In the genomic region with DNA sequence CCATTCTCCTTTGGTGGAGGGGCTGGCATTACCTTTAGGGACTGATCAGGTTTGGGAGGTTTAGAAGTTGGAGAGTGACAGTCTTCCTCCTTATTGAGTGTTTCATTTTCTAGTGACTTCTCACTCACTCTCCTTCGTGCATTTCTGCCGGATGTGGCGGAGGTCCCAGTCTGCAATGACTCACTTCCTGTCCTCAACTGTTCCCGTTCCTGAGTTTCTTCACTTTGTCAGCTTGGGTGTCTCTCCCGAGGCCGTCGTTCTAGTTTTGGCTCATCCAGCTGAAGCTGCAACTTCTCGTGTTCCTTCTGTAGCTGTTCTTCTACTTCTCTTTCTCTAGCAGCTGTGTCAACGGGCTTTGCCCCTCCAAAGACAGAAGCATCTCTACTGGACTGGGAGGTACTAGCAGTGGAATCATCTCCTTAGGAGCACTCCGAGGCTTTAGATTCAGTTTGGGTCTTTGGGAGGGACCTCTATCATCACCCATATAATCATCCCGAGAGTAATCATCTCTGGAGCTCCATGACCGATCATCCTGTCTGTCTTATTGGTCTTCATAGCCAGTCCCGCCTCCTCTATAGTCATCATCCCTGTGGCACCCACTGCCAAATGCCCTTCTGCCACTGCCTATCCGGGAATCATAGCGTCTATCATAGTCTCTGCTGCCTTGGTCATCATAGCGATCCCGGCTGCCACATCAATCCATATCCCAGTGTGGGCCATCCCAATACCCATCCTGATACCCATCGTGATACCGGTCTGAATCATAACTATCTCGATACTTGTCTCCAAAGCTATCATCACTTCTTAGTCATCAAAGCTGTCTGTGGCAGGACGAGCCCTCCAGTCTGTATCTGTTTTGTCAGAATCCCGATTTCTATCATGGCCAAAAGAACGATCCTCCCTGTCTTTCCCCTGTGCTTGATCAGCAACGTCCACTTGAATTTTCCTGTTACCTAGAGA, we compare ENCODE assay signal across 8 cellular contexts. TPM values are rescaled to one million over a fixed set of nuclear protein-coding genes. Genes with fewer than 3 reads are reported as not detected.
A peak's percentile ranks its signal among the peaks of the same experiment; 100 is the strongest.
DNase-seq lines count a peak whose midpoint lies in the region; ATAC-seq and TF ChIP-seq lines count a peak whose summit lies in the region.

No MANE protein-coding gene starts in this region.

- CTCF ChIA-PET in GM10248 (lab: Yijun Ruan, JAX) = no interaction called here

- POLR2A ChIA-PET in GM10248 (lab: Yijun Ruan, JAX) = no interaction called here

- H3K27me3 ChIP-seq in adipocyte (replicated peaks; ENCODE audit: control insufficient read depth, insufficient read depth, low read length) (no peaks in the 10 kb centered on the region), sigmoid colon (no peaks in the 10 kb centered on the region)

- 71 to 79% methylated on average over 24 of the region's 24 CpGs for WGBS in sigmoid colon, 2 donors

- peak overlapping the region; percentile 46 for H3K4me3 ChIP-seq in adipocyte (ENCODE audit: low read length)
- no peak overlapping the region for H3K4me3 ChIP-seq in sigmoid colon

- peak in 1 of 4 donors; percentile 20 for TF ChIP-seq EP300 in sigmoid colon (IDR thresholded peaks at IDR 0.05)

- H3K36me3 ChIP-seq in adipocyte (ENCODE audit: control insufficient read depth, insufficient read depth, low read length, severe bottlenecking) (no peaks in the 10 kb centered on the region), sigmoid colon (no peaks in the 10 kb centered on the region)

- intact Hi-C loops in sigmoid colon (cut with DNase I) = no loop called here

- ATAC-seq in GM18511 (IDR thresholded peaks at IDR 0.05; ENCODE audit: unreplicated experiment) (peak; percentile 76), GM19023 (IDR thresholded peaks at IDR 0.05; ENCODE audit: unreplicated experiment) (no peak)

- no peak for TF ChIP-seq POLR2A in sigmoid colon (IDR thresholded peaks at IDR 0.05)

- peak overlapping the region in 2 of 4 donors; percentile 14 to 33 for H3K27ac ChIP-seq in sigmoid colon

- H3K9ac ChIP-seq in adipocyte (ENCODE audit: low read length) = no peak overlapping the region

- TF ChIP-seq CTCF in sigmoid colon (IDR thresholded peaks at IDR 0.05) = no peak
- TF ChIP-seq CTCF in GM10248 (IDR thresholded peaks at IDR 0.05; ENCODE audit: control extremely low read depth, extremely low read depth, low read depth, missing control alignments) = no peak

- H3K4me1 ChIP-seq in adipocyte (ENCODE audit: control insufficient read depth, insufficient read depth, low read length) (no peaks in the 10 kb centered on the region), sigmoid colon (no peaks in the 10 kb centered on the region)

- H3K9me3 ChIP-seq in adipocyte (ENCODE audit: control insufficient read depth, low read length) (peaks cover 12% of the 10 kb centered on the region), sigmoid colon (no peaks in the 10 kb centered on the region)

- peak; percentile 64 for DNase-seq in SIG-M5 (lab: John Stamatoyannopoulos, UW)
- no peak for DNase-seq in adipocyte (ENCODE audit: low read depth)
- peak; percentile 77 for DNase-seq in sigmoid colon
- DNase-seq in GM10248 (ENCODE audit: extremely low spot score) = no peak
- no peak for DNase-seq in SHP77 treated with DMSO at 0.1 percent for 48 hours (lab: John Stamatoyannopoulos, UW)
- no peak for DNase-seq in cerebellar nuclear complex (lab: John Stamatoyannopoulos, UW)

RNA-seq across cellular contexts. Expression of gene VSIG4, which starts 35.3 kb away (rescaled TPM):
- 100 to 1,000 TPM in 3 of 4 donors, 10 to 100 TPM in 1; 44.0 to 213 (median 126) TPM for total RNA-seq in sigmoid colon
- polyA plus RNA-seq in sigmoid colon = 100 to 1,000 TPM in 1 of 3 donors, 10 to 100 TPM in 2; 26.0 to 178 (median 36.6) TPM

Comparison
In these comparisons a context has a peak if more than half of its experiments do, and no peak if none do; other contexts are left out.
1. DNase-seq: peak in SIG-M5 (single experiment) and sigmoid colon (single experiment); none in adipocyte (single experiment), GM10248 (single experiment), SHP77 treated with DMSO at 0.1 percent for 48 hours (single experiment) and cerebellar nuclear complex (0 of 2).